8 cellular contexts compared by ENCODE assay signal in the genomic region with DNA sequence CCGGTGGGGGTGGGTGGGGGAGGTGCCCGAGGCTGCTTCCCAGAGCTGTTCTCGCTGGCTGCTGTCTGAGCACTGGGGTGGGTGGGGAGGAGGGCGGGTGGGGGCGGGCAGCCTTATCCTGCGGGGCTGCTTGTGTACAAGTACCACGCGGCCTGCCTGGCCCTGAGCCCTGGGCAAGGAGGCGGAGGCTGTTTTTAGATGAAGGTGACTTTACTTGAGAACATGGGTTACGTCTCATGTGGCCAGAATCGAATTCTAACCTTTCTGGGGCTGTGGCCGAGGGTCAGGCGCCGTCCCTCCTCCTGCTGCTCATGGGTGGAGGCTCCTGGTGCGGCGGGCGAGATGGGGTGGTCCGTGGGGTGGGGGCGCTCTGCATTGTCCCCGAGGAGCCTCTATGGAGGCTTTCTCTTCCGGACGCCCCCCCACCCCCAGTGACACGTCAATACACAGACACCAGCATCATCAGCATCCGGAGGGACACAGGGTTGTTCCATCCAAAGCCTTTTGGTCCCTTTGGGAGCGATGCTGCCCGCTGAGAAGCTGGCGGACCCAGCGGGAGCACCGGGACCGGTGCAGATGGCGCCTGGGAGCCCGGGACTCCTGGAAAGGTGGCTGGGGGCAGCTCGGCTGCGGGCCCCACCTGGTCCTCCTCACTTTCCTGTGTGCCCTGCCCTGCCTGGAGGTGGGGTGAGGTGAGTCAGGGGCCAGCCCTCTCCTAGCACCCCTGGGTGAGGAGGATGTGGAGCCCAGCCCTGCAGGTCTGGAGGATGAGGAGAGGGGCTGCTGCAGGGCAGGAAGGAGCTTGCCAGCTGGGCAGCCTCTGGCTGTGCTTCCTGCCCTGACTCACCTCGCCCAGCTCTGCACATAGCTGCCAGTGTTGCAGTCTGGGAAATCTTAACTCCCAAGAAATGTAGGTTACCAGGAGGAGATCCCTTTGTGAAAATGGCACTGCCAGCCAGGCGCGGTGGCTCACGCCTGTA. TPM values are rescaled to one million over a fixed set of nuclear protein-coding genes. Genes with fewer than 3 reads are reported as not detected.
DNase-seq lines count a peak whose midpoint lies in the region; ATAC-seq and TF ChIP-seq lines count a peak whose summit lies in the region.

No MANE protein-coding gene starts in this region.

- in situ Hi-C loops in HAP-1 (cut with MboI; ENCODE audit: low sequenced_read_pairs), result loop anchor here (25.0 kb wide), 1 partner anchor 161 kb away; no protein-coding TSS in a partner anchor

- H3K27ac ChIP-seq in spleen, result peak overlapping the region in 2 of 8 donors; percentile 48 to 97

- intact Hi-C loops in cardiac septum (cut with DNase I) (no loop called here), spleen (cut with DNase I; ENCODE audit: low total_unique reads) (no loop called here)

- H3K27me3 ChIP-seq in HAP-1 (ENCODE audit: low read depth), result no peaks in the 10 kb centered on the region
- no peaks in the 10 kb centered on the region for H3K27me3 ChIP-seq in spleen (replicated peaks in 1 of 7)

- peaks cover 13% of the 10 kb centered on the region for H3K4me1 ChIP-seq in HAP-1
- peaks cover 30 to 84% (median 58%) of the 10 kb centered on the region in 6 donors for H3K4me1 ChIP-seq in spleen

- no peak for ATAC-seq in HG03342 (IDR thresholded peaks at IDR 0.05; ENCODE audit: unreplicated experiment)
- no peak for ATAC-seq in GM21390 (IDR thresholded peaks at IDR 0.05; ENCODE audit: unreplicated experiment)

- TF ChIP-seq CTCF in spleen (IDR thresholded peaks at IDR 0.05 in 8 of 11, conservative IDR thresholded peaks at IDR 0.05 in 3 of 11), result no peak

- DNase-seq in HAP-1 (ENCODE audit: low spot score in 2 of 2), result peak in 1 of 2 experiments; percentile 45
- peak; percentile 73 for DNase-seq in amniotic epithelial cell (ENCODE audit: low read depth)
- DNase-seq in cardiac septum (ENCODE audit: low spot score), result peak; percentile 86
- no peak for DNase-seq in skeletal muscle cell (ENCODE audit: low read depth)
- no peak for DNase-seq in spleen
- DNase-seq in NCI-H446 (lab: John Stamatoyannopoulos, UW), result no peak

- H3K9me3 ChIP-seq in HAP-1 (no peaks in the 10 kb centered on the region), spleen (no peaks in the 10 kb centered on the region)

- peaks cover 60% of the 10 kb centered on the region for H3K36me3 ChIP-seq in HAP-1 (replicated peaks)
- peaks cover 3 to 46% (median 27%) of the 10 kb centered on the region in 6 donors for H3K36me3 ChIP-seq in spleen

- WGBS in spleen, 5 donors, result 73 to 88% (median 75%) methylated on average over 22 to 38 of the region's 38 CpGs

- H3K4me3 ChIP-seq in HAP-1 (peak overlapping the region; percentile 98), skeletal muscle cell (ENCODE audit: low read depth, low read length) (peak overlapping the region; percentile 34), spleen (peak overlapping the region in 3 of 8 donors; percentile 11 to 92 (median 81))

- no peak for TF ChIP-seq POLR2A in spleen (IDR thresholded peaks at IDR 0.05)

RNA-seq across cellular contexts. Expression of gene BSG, which starts 3.4 kb away (rescaled TPM):
- total RNA-seq in cardiac septum (1,183 TPM), spleen (100 to 1,000 TPM; 180 to 307 (median 274) TPM)
- polyA plus RNA-seq in spleen, result 100 to 1,000 TPM in 2 of 3 donors, 10 to 100 TPM in 1; 95.3 to 141 (median 139) TPM

RNA-seq across cellular contexts. Expression of gene HCN2, which starts 13.9 kb away (rescaled TPM):
- total RNA-seq in cardiac septum, result 12.0 TPM
- total RNA-seq in spleen, result 1 to 10 TPM in 1 of 7 donors, under 1 TPM in 4, not detected in 2; 0.19 to 1.1 (median 0.54) TPM
- polyA plus RNA-seq in spleen, result under 1 TPM; 0.09 to 0.19 (median 0.11) TPM

RNA-seq across cellular contexts. Expression of gene GZMM, which starts 32.0 kb away (rescaled TPM):
- total RNA-seq in cardiac septum (0.43 TPM), spleen (10 to 100 TPM in 4 of 7 donors, 1 to 10 TPM in 3; 3.9 to 19.5 (median 13.5) TPM)
- 10 to 100 TPM in 2 of 3 donors, 1 to 10 TPM in 1; 9.4 to 19.1 (median 16.3) TPM for polyA plus RNA-seq in spleen

RNA-seq across cellular contexts. Expression of gene CDC34, which starts 44.3 kb away (rescaled TPM):
- total RNA-seq in cardiac septum, result 78.2 TPM
- 10 to 100 TPM; 36.5 to 52.4 (median 48.3) TPM for total RNA-seq in spleen
- 10 to 100 TPM; 35.9 to 83.9 (median 68.7) TPM for polyA plus RNA-seq in spleen

RNA-seq across cellular contexts. Expression of gene POLRMT, which starts 57.5 kb away (rescaled TPM):
- total RNA-seq in cardiac septum, result 37.3 TPM
- total RNA-seq in spleen, result 10 to 100 TPM; 28.6 to 55.6 (median 49.7) TPM
- 100 to 1,000 TPM in 2 of 3 donors, 10 to 100 TPM in 1; 67.8 to 105 (median 102) TPM for polyA plus RNA-seq in spleen

Comparison
In these comparisons a context has a peak if more than half of its experiments do, and no peak if none do; other contexts are left out.
1. DNase-seq: peak in amniotic epithelial cell (single experiment) and cardiac septum (single experiment); none in skeletal muscle cell (single experiment), spleen (single experiment) and NCI-H446 (0 of 2).